ENCODE assay signal across 8 cellular contexts in the genomic region with DNA sequence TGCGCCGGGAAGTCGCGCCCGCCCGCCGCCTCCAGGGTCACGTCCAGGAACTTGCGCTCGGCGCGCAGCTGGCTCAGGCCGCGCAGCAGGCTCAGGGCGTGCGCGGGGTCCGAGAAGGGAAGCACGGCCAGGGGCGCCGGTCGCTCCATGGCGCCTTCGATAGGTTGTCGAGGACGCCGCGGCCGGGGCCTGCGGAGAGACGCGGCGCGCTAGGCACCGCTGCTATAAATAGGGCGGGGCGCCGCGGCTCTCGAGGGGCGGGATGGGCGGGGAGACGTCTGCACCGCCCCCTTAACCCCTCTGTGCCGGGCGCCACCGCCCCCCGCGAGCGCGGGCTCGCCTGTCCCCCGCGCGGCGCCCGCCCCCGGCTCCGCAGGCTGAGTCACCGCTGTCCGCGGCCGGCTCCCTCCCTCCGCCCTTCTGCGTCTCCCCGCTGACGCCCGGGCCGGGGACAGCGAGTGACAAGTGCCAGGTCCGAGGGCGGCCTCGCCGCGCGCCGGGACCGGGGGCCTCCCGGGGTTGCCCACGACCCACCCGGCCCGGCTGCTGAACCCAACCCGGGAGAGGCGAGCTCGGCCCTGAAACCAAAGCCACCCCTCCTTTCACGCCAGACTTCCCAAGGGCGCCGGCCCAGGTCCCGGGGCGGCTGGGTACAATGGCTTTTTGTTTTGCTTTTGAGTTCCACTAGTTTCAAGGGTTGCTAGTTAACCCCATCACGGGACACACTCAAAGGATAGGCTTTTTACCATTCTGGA. TPM values are rescaled to one million over a fixed set of nuclear protein-coding genes. Genes with fewer than 3 reads are reported as not detected.
DNase-seq lines count a peak whose midpoint lies in the region; ATAC-seq, FAIRE-seq and TF ChIP-seq lines count a peak whose summit lies in the region.

A gene with protein sequence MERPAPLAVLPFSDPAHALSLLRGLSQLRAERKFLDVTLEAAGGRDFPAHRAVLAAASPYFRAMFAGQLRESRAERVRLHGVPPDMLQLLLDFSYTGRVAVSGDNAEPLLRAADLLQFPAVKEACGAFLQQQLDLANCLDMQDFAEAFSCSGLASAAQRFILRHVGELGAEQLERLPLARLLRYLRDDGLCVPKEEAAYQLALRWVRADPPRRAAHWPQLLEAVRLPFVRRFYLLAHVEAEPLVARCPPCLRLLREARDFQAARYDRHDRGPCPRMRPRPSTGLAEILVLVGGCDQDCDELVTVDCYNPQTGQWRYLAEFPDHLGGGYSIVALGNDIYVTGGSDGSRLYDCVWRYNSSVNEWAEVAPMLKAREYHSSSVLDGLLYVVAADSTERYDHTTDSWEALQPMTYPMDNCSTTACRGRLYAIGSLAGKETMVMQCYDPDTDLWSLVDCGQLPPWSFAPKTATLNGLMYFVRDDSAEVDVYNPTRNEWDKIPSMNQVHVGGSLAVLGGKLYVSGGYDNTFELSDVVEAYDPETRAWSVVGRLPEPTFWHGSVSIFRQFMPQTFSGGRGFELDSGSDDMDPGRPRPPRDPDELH (minus strand): TSS at position 201 of the 755 bp plus-strand sequence. CDS start 52 bp downstream, at position 149.

- peak within 1 kb of the TSS; percentile 98 for H3K27ac Mint-ChIP-seq in dendritic cell treated with granulocyte-macrophage colony-stimulating factor and Interleukin-4, amounts not matched to agents 40 ng/mL and 50 ng/mL, for 4 days

- H3K4me3 Mint-ChIP-seq in dendritic cell treated with granulocyte-macrophage colony-stimulating factor and Interleukin-4, amounts not matched to agents 40 ng/mL and 50 ng/mL, for 4 days: peak within 1 kb of the TSS; percentile 92

- TF ChIP-seq CTCF in AG04449 (IDR thresholded peaks at IDR 0.05; ENCODE audit: insufficient read depth, low read length, missing control alignments) (no peak), HepG2 (CRISPR knock-in tag; IDR thresholded peaks at IDR 0.05) (no peak)

- POLR2A ChIA-PET in AG04449 (lab: Yijun Ruan, JAX): interaction anchor here (0.7 to 3.5 kb wide), 9 partner anchors 10 to 99 kb away, joined by 3 to 17 read pairs (median 6); a partner anchor contains a TSS
- POLR2A ChIA-PET in HepG2 (lab: Yijun Ruan, JAX): interaction anchor here (0.6 to 7.1 kb wide), 16 partner anchors 9 to 182 kb away, joined by 3 to 113 read pairs (median 4); a partner anchor contains a TSS

- peak within 1 kb of the TSS; percentile 97 for H3K9ac ChIP-seq in HepG2 (ENCODE audit: insufficient read depth, low read depth, low read length)

- peak within 1 kb of the TSS; percentile 100 for H3K27ac ChIP-seq in HepG2 (ENCODE audit: extremely low read length, insufficient read depth, low read length)

- WGBS in HepG2 (ENCODE audit: low lambda C conversion rate): 0% methylated on average over 3 of the region's 91 CpGs

- H3K27me3 ChIP-seq in HepG2 (ENCODE audit: control insufficient read depth in 1 of 2, insufficient read depth in 2 of 2, low read length in 2 of 2): no peaks in the 10 kb centered on the region; a peak in 1 of 5 replicates

- peaks cover 6 to 16% of the 10 kb centered on the region in 2 experiments for H3K36me3 ChIP-seq in HepG2 (replicated peaks in 1 of 2; ENCODE audit: control insufficient read depth in 1 of 2, insufficient read depth in 2 of 2, low read length in 2 of 2)

- H3K4me3 ChIP-seq in AG04449 (ENCODE audit: low read depth, low read length) (peak within 1 kb of the TSS; percentile 95), HepG2 (replicated peaks in 1 of 3; ENCODE audit: insufficient read depth in 1 of 3, low read depth in 2 of 3, low read length in 3 of 3) (peak within 1 kb of the TSS; percentile 77 to 93 (median 92))

- peak in 1 of 2 experiments; percentile 97; a peak in 2 of 4 replicates for TF ChIP-seq POLR2A in HepG2 (IDR thresholded peaks at IDR 0.05; ENCODE audit: insufficient read depth in 1 of 2, low read depth in 2 of 2, low read length in 2 of 2)

- peaks cover 43% of the 10 kb centered on the region for H3K79me2 ChIP-seq in HepG2 (ENCODE audit: insufficient read depth, low read length)

- TF ChIP-seq EP300 in HepG2 (IDR thresholded peaks at IDR 0.05; ENCODE audit: low read depth in 2 of 2, low read length in 2 of 2): peak in 1 of 2 experiments; percentile 45; a peak in 2 of 4 replicates
- no peak for TF ChIP-seq EP300 in HepG2 (CRISPR knock-in tag; IDR thresholded peaks at IDR 0.05; ENCODE audit: borderline replicate concordance)

- ATAC-seq in GM18861 (IDR thresholded peaks at IDR 0.05; ENCODE audit: unreplicated experiment) (peak; percentile 39), HG03095 (IDR thresholded peaks at IDR 0.05; ENCODE audit: unreplicated experiment) (peak; percentile 52), HepG2 (peak; percentile 60)

- peaks cover 29% of the 10 kb centered on the region for H4K20me1 ChIP-seq in HepG2 (ENCODE audit: insufficient read depth, low read length)

- BruUV-seq in HepG2 (replicated peaks; lab: Mats Ljungman, UMichigan): no TSS peak

- H3K9me3 Mint-ChIP-seq in dendritic cell treated with granulocyte-macrophage colony-stimulating factor and Interleukin-4, amounts not matched to agents 40 ng/mL and 50 ng/mL, for 4 days: no peaks in the 10 kb centered on the region

- DNase-seq in AG04449 (ENCODE audit: low read depth, low spot score) (no peak), NCI-H510A (lab: John Stamatoyannopoulos, UW) (peak; percentile 81), HepG2 (ENCODE audit: low spot score) (peak; percentile 86)
- peak; percentile 71 to 79 for DNase-seq in activated CD4-positive, alpha-beta T cell treated with anti-CD3 and anti-CD28 coated beads, Interleukin-2, amount 50 U/mL, for 24 hours (ENCODE audit: low read depth in 1 of 2, low spot score in 1 of 2)
- DNase-seq in stimulated activated CD4-positive, alpha-beta T cell treated with anti-CD3 and anti-CD28 coated beads, Interleukin-4, amount 100 ng/mL, for 1 hour: peak; percentile 89

- CTCF ChIA-PET in AG04449 (lab: Yijun Ruan, JAX) (interaction anchor here (0.6 to 1.7 kb wide), 5 partner anchors 9 to 117 kb away, joined by 3 to 8 read pairs (median 3); a partner anchor contains a TSS), HepG2 (lab: Yijun Ruan, JAX; ENCODE audit: low intra/inter-chr PET ratio, low total read pairs) (no interaction called here)

- H2AFZ ChIP-seq in HepG2 (ENCODE audit: low read length): no peak within 1 kb of the TSS

- TF ChIP-seq RAD21 in HepG2 (CRISPR knock-in tag; IDR thresholded peaks at IDR 0.05): peak; percentile 23; the same call in 1 of the 2 replicates

- H3K4me1 Mint-ChIP-seq in dendritic cell treated with granulocyte-macrophage colony-stimulating factor and Interleukin-4, amounts not matched to agents 40 ng/mL and 50 ng/mL, for 4 days (ENCODE audit: low read depth): peaks cover 39% of the 10 kb centered on the region

- FAIRE-seq in HepG2 (lab: Jason Lieb, UNC): no peak

- peaks cover 3% of the 10 kb centered on the region for H3K27me3 Mint-ChIP-seq in dendritic cell treated with granulocyte-macrophage colony-stimulating factor and Interleukin-4, amounts not matched to agents 40 ng/mL and 50 ng/mL, for 4 days

- peaks cover 46% of the 10 kb centered on the region for H3K4me1 ChIP-seq in HepG2 (ENCODE audit: insufficient read depth, low read length)

- peaks cover 41% of the 10 kb centered on the region for H3K36me3 Mint-ChIP-seq in dendritic cell treated with granulocyte-macrophage colony-stimulating factor and Interleukin-4, amounts not matched to agents 40 ng/mL and 50 ng/mL, for 4 days (ENCODE audit: low read depth)

- in situ Hi-C loops in HepG2 (cut with HindIII; ENCODE audit: extremely low pct_ligation_motif_present, low pct_unique_long_range_greater_than_20kb): no loop called here

- intact Hi-C loops in dendritic cell treated with granulocyte-macrophage colony-stimulating factor and Interleukin-4, amounts not matched to agents 40 ng/mL and 50 ng/mL, for 4 days (cut with micrococcal nuclease): loop anchor here (1.0 to 5.0 kb wide), 2 partner anchors 10 to 51 kb away; a partner anchor contains a TSS
- intact Hi-C loops in HepG2 (cut with micrococcal nuclease; ENCODE audit: unreplicated experiment): loop anchor here (1.0 kb wide), 1 partner anchor 31 kb away; no protein-coding TSS in a partner anchor

- peak within 1 kb of the TSS; percentile 98 for H3K4me2 ChIP-seq in HepG2 (ENCODE audit: low read depth, low read length)

- no peaks in the 10 kb centered on the region for H3K9me3 ChIP-seq in HepG2 (ENCODE audit: low read length)

TF ChIP-seq in HepG2, 621 proteins besides CTCF, POLR2A, EP300 and RAD21 (continues in another document):
- 0 out of 2 replicates have a peak, but pooled peaks have one; percentile 66 for TF ChIP-seq ZNF761 (CRISPR knock-in tag; conservative IDR thresholded peaks at IDR 0.05)
- peak; percentile 14; the same call in 1 of the 2 replicates for TF ChIP-seq ZNF616 (CRISPR knock-in tag; IDR thresholded peaks at IDR 0.05; ENCODE audit: low read depth)
- peak; percentile 59 for TF ChIP-seq BRD4 (CRISPR knock-in tag; IDR thresholded peaks at IDR 0.05)

RNA-seq across cellular contexts. Expression of the gene that starts here (rescaled TPM):
- 20.9 and 25.0 TPM in 2 replicates for total RNA-seq in HepG2 (2016; rRNA removed; fragmentation: Illumina TruSeq; extraction: Trizol)
- total RNA-seq in HepG2 (2016; cell fraction: cytosol; rRNA removed; fragmentation: Illumina TruSeq; extraction: Trizol; ENCODE audit: low read depth): 4.1 and 5.1 TPM in 2 replicates
- 16.6 and 24.3 TPM in 2 replicates for total RNA-seq in HepG2 (2016; cell fraction: insoluble cytoplasmic fraction; rRNA removed; fragmentation: Illumina TruSeq; extraction: Trizol)
- 11.5 and 11.6 TPM in 2 replicates for total RNA-seq in HepG2 (2016; cell fraction: membrane; rRNA removed; fragmentation: Illumina TruSeq; extraction: Trizol)
- total RNA-seq in HepG2 (2016; cell fraction: nucleus; rRNA removed; fragmentation: Illumina TruSeq; extraction: Trizol): 22.1 and 26.1 TPM in 2 replicates
- polyA plus RNA-seq in HepG2 (2011; rRNA removed): 14.8 and 19.9 TPM in 2 replicates
- 10.9 and 14.4 TPM in 2 replicates for polyA plus RNA-seq in HepG2 (2011; cell fraction: cytosol; rRNA removed)
- polyA plus RNA-seq in HepG2 (2011; cell fraction: nucleus; rRNA removed): 95.0 and 99.0 TPM in 2 replicates
- polyA plus RNA-seq in HepG2 (2012): 13.7 and 34.6 TPM in 2 replicates
- 2.2 and 2.8 TPM in 2 replicates for polyA plus RNA-seq in HepG2 (2016; cell fraction: cytosol; fragmentation: Illumina TruSeq; extraction: Trizol; ENCODE audit: low read depth)
- polyA plus RNA-seq in HepG2 (2016; cell fraction: insoluble cytoplasmic fraction; fragmentation: Illumina TruSeq; extraction: Trizol; ENCODE audit: low read depth): 14.0 and 18.0 TPM in 2 replicates
- 4.8 and 5.2 TPM in 2 replicates for polyA plus RNA-seq in HepG2 (2016; cell fraction: membrane; fragmentation: Illumina TruSeq; extraction: Trizol; ENCODE audit: low read depth)
- 41.5 and 42.6 TPM in 2 replicates for polyA plus RNA-seq in HepG2 (2016; cell fraction: nucleus; fragmentation: Illumina TruSeq; extraction: Trizol; ENCODE audit: insufficient read depth, low read depth)
- 28.3 and 69.9 TPM in 2 replicates for polyA minus RNA-seq in HepG2 (2011; rRNA and poly(A)+ RNA removed; ENCODE audit: low replicate concordance)
- polyA minus RNA-seq in HepG2 (2011; cell fraction: cytosol; rRNA and poly(A)+ RNA removed): 21.0 and 26.5 TPM in 2 replicates
- 34.2 and 40.8 TPM in 2 replicates for polyA minus RNA-seq in HepG2 (2011; cell fraction: nucleus; rRNA and poly(A)+ RNA removed)
